27 cellular contexts compared by ENCODE assay signal in the genomic region with DNA sequence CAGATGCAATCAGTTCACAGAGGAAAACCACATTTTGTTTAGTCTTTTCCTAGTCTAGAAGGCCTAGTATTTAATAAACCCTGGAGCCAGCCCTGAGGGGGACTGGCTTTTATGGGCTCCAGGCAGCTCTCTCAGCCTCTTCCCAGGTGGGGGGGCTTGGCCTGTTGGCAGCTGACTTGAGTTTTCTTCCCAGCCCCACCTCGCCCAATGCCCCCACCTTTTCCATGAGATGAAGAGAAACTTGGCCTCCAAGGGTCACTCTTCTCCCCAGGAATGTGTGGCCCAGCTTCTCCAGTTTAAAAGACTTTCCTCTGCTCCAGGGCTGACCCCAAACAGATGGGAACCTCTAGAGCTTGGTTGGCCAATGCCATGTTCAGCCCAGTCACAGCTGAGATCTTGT.
"Had no signal": no experiment of that assay in that cellular context is flagged by ENCODE, and none has a peak within 500 bp of the region (broad histone marks: within the 10 kb centered on the region; RNA-seq: fewer than 3 reads in every experiment).

No MANE protein-coding gene starts in this region.

- ATAC-seq: esophagus mucosa; foreskin keratinocyte; gastroesophageal sphincter; heart left ventricle; left lobe of liver; mucosa of descending colon; natural killer cell treated with Interleukin-12 subunit alpha and Interleukin-12 subunit beta and Interleukin-15 and Interleukin-18, amount 100 ng/mL, for 72 hours; right lobe of liver; stimulated activated memory B cell treated with anti-CD40 and anti-IgM and Interleukin-4, amounts not matched to agents 10 μg/mL and 1 μg/mL and 100 μg/mL, for 72 hours; stimulated activated naive CD8-positive, alpha-beta T cell treated with anti-CD3 and anti-CD28 coated beads, Interleukin-15, Interleukin-2, amounts not matched to agents 100 U/mL and 50 U/mL, for 24 hours had no signal

- H3K4me1 Mint-ChIP-seq: stimulated activated memory B cell treated with anti-CD40 and anti-IgM and Interleukin-4, amounts not matched to agents 10 μg/mL and 1 μg/mL and 100 μg/mL, for 72 hours had no signal

- H3K9me3 Mint-ChIP-seq: neural crest cell had no signal

- H3K79me2 ChIP-seq: hepatocyte, parathyroid adenoma had no signal

- H3K4me1 ChIP-seq: foreskin keratinocyte, gastroesophageal sphincter, heart left ventricle, parathyroid adenoma, right lobe of liver, testis, tibial artery, upper lobe of left lung had no signal

- H3K36me3 ChIP-seq: gastroesophageal sphincter, heart left ventricle, neutrophil, right lobe of liver, tibial artery, upper lobe of left lung had no signal

- H3K9me3 ChIP-seq: gastroesophageal sphincter, heart left ventricle, mucosa of descending colon, neutrophil, right lobe of liver, testis, tibial artery, upper lobe of left lung had no signal

- H3K4me3 ChIP-seq: dorsolateral prefrontal cortex, gastroesophageal sphincter, heart left ventricle, hepatocyte, mucosa of descending colon, right lobe of liver, testis, tibial artery, upper lobe of left lung had no signal

- H2AFZ ChIP-seq: hepatocyte, parathyroid adenoma had no signal

- H3K27me3 ChIP-seq: right lobe of liver, testis, upper lobe of left lung had no signal

- H3K27ac ChIP-seq: dorsolateral prefrontal cortex, epithelial cell of prostate, foreskin keratinocyte, gastroesophageal sphincter, heart left ventricle, hepatocyte, neutrophil, parathyroid adenoma, right lobe of liver, testis, tibial artery, upper lobe of left lung had no signal

- H3K4me3 Mint-ChIP-seq: naive B cell; natural killer cell treated with Interleukin-12 subunit alpha and Interleukin-12 subunit beta and Interleukin-15 and Interleukin-18, amount 100 ng/mL, for 72 hours; stimulated activated memory B cell treated with anti-CD40 and anti-IgM and Interleukin-4, amounts not matched to agents 10 μg/mL and 1 μg/mL and 100 μg/mL, for 72 hours had no signal

- H3K27ac Mint-ChIP-seq: natural killer cell treated with Interleukin-12 subunit alpha and Interleukin-12 subunit beta and Interleukin-15 and Interleukin-18, amount 100 ng/mL, for 72 hours; stimulated activated memory B cell treated with anti-CD40 and anti-IgM and Interleukin-4, amounts not matched to agents 10 μg/mL and 1 μg/mL and 100 μg/mL, for 72 hours had no signal

- H3K9ac ChIP-seq: parathyroid adenoma had no signal

- DNase-seq: dorsolateral prefrontal cortex; effector CD4-positive, alpha-beta T cell; foreskin keratinocyte; heart left ventricle; kidney; mesenchymal stem cell; mucosa of descending colon; naive B cell; right lobe of liver; stimulated activated CD4-positive, alpha-beta T cell treated with anti-CD3 and anti-CD28 coated beads, Interleukin-2, amount 100 ng/mL, for 24 hours; stimulated activated CD4-positive, alpha-beta T cell treated with anti-CD3 and anti-CD28 coated beads, Interleukin-4, amount 100 ng/mL, for 4 hours; stimulated activated naive CD8-positive, alpha-beta T cell treated with anti-CD3 and anti-CD28 coated beads, Interleukin-15, Interleukin-2, amounts not matched to agents 100 U/mL and 50 U/mL, for 24 hours; substantia nigra; testis; upper lobe of left lung had no signal

- H3K36me3 Mint-ChIP-seq: mesothelial cell of epicardium; naive B cell; natural killer cell treated with Interleukin-12 subunit alpha and Interleukin-12 subunit beta and Interleukin-15 and Interleukin-18, amount 100 ng/mL, for 72 hours; stimulated activated memory B cell treated with anti-CD40 and anti-IgM and Interleukin-4, amounts not matched to agents 10 μg/mL and 1 μg/mL and 100 μg/mL, for 72 hours had no signal
